1 cellular context compared by ENCODE assay signal in the genomic region with DNA sequence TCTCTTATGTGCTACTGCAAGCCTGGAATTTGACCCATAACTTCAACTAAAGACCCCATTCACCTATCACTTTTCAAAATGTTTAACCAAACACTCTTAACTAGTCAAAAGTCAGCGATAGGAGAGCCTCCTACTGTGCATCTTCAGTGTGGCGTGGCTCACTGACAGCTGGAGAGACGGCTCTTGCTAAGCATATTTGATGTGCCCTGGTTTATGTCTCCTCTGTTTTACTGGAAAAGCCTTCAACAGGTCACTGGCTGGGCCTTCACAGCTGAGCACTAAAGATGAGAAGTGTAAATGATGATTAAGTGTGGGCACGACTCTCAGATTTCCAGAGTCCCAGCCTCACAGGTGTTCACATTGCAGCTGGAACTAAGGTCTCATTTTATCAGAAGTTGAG.
TF ChIP-seq lines count a peak whose summit lies in the region.

No MANE protein-coding gene starts in this region.

TF ChIP-seq in IMR-90, 13 proteins besides CTCF, POLR2A, EP300 and RAD21 (continued from another document):
- TF ChIP-seq, protein P1, sequence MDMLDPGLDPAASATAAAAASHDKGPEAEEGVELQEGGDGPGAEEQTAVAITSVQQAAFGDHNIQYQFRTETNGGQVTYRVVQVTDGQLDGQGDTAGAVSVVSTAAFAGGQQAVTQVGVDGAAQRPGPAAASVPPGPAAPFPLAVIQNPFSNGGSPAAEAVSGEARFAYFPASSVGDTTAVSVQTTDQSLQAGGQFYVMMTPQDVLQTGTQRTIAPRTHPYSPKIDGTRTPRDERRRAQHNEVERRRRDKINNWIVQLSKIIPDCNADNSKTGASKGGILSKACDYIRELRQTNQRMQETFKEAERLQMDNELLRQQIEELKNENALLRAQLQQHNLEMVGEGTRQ (IDR thresholded peaks at IDR 0.05; ENCODE audit: low read depth, low read length) = no peak
- no peak for TF ChIP-seq MXI1 (IDR thresholded peaks at IDR 0.05; ENCODE audit: borderline replicate concordance, low read depth, low read length)
- no peak for TF ChIP-seq CHD1 (IDR thresholded peaks at IDR 0.05; ENCODE audit: low read depth, low read length)
- TF ChIP-seq RCOR1 (IDR thresholded peaks at IDR 0.05; ENCODE audit: insufficient replicate concordance, low read length) = no peak
- TF ChIP-seq SMC3 (IDR thresholded peaks at IDR 0.05; ENCODE audit: low read depth, low read length) = no peak
